20 cellular contexts compared by ENCODE assay signal in genomic region chr22:45429424-45429823, GRCh38. TPM values are rescaled to one million over a fixed set of nuclear protein-coding genes. Genes with fewer than 3 reads are reported as not detected.
A peak's percentile ranks its signal among the peaks of the same experiment; 100 is the strongest.
DNase-seq lines count a peak whose midpoint lies in the region; ATAC-seq and TF ChIP-seq lines count a peak whose summit lies in the region.
"Had no signal": no experiment of that assay in that cellular context is flagged by ENCODE, and none has a peak within 500 bp of the region (broad histone marks: within the 10 kb centered on the region; RNA-seq: fewer than 3 reads in every experiment).

No MANE protein-coding gene starts in this region.

- POLR2A ChIA-PET in activated naive CD8-positive, alpha-beta T cell treated with anti-CD3 and anti-CD28 coated beads, Interleukin-2, amount 10 ng/mL, durations not matched to agents 7 days and 5 days (lab: Charles Lee) = interaction anchor here (0.7 kb wide), 1 partner anchor 15 kb away, joined by 3 read pairs; no protein-coding TSS in a partner anchor

- H3K4me3 ChIP-seq in lower lobe of right lung (no peak overlapping the region), spleen (no peak overlapping the region)
- H3K4me3 ChIP-seq: GM12878 had no signal

- no peaks in the 10 kb centered on the region for H3K9me3 Mint-ChIP-seq in activated naive CD8-positive, alpha-beta T cell treated with anti-CD3 and anti-CD28 coated beads, Interleukin-2, amount 10 ng/mL, durations not matched to agents 7 days and 5 days
- H3K9me3 Mint-ChIP-seq in activated naive CD8-positive, alpha-beta T cell treated with anti-CD3 and anti-CD28 coated beads for 36 hours = peaks cover 3% of the 10 kb centered on the region
- H3K9me3 Mint-ChIP-seq: IgD-negative memory B cell had no signal

- H3K4me1 ChIP-seq in lower lobe of right lung = no peaks in the 10 kb centered on the region
- peaks cover 0 to 2% (median 0%) of the 10 kb centered on the region in 6 donors for H3K4me1 ChIP-seq in spleen

- peaks cover 16% of the 10 kb centered on the region for H3K36me3 Mint-ChIP-seq in activated naive CD8-positive, alpha-beta T cell treated with anti-CD3 and anti-CD28 coated beads, Interleukin-2, amount 10 ng/mL, durations not matched to agents 7 days and 5 days
- peaks cover 14% of the 10 kb centered on the region for H3K36me3 Mint-ChIP-seq in activated naive CD8-positive, alpha-beta T cell treated with anti-CD3 and anti-CD28 coated beads for 36 hours
- H3K36me3 Mint-ChIP-seq: CD4-positive, alpha-beta memory T cell had no signal

- intact Hi-C loops in lower lobe of right lung (cut with DNase I) (no loop called here), spleen (cut with DNase I; ENCODE audit: low total_unique reads) (no loop called here)

- no peak for TF ChIP-seq POLR2A in spleen (IDR thresholded peaks at IDR 0.05)

- H3K27ac ChIP-seq in lower lobe of right lung (no peak overlapping the region), spleen (no peak overlapping the region)

- ATAC-seq in activated naive CD8-positive, alpha-beta T cell treated with anti-CD3 and anti-CD28 coated beads, Interleukin-2, amount 10 ng/mL, durations not matched to agents 7 days and 5 days (ENCODE audit: low read depth) = no peak
- ATAC-seq in lower lobe of right lung = no peak
- no peak for ATAC-seq in activated CD4-positive, CD25-positive, alpha-beta regulatory T cell treated with anti-CD3 and anti-CD28 coated beads, Interleukin-2, amount 50 U/mL, for 24 hours
- ATAC-seq: GM12878 had no signal

- H3K27me3 Mint-ChIP-seq in activated naive CD8-positive, alpha-beta T cell treated with anti-CD3 and anti-CD28 coated beads, Interleukin-2, amount 10 ng/mL, durations not matched to agents 7 days and 5 days = no peaks in the 10 kb centered on the region
- H3K27me3 Mint-ChIP-seq in activated naive CD8-positive, alpha-beta T cell treated with anti-CD3 and anti-CD28 coated beads for 36 hours = no peaks in the 10 kb centered on the region
- H3K27me3 Mint-ChIP-seq: CD4-positive, alpha-beta memory T cell had no signal

- no peak overlapping the region for H3K4me3 Mint-ChIP-seq in activated naive CD8-positive, alpha-beta T cell treated with anti-CD3 and anti-CD28 coated beads, Interleukin-2, amount 10 ng/mL, durations not matched to agents 7 days and 5 days
- no peak overlapping the region for H3K4me3 Mint-ChIP-seq in activated naive CD8-positive, alpha-beta T cell treated with anti-CD3 and anti-CD28 coated beads for 36 hours
- H3K4me3 Mint-ChIP-seq: CD4-positive, alpha-beta memory T cell had no signal

- H3K27me3 ChIP-seq in lower lobe of right lung (ENCODE audit: low read depth) = no peaks in the 10 kb centered on the region
- H3K27me3 ChIP-seq in spleen (replicated peaks in 1 of 7) = peaks cover 0 to 4% (median 0%) of the 10 kb centered on the region in 7 donors

- 77 to 97% (median 87%) methylated on average over 10 of the region's 10 CpGs for WGBS in spleen, 5 donors

- H3K4me1 Mint-ChIP-seq in activated naive CD8-positive, alpha-beta T cell treated with anti-CD3 and anti-CD28 coated beads, Interleukin-2, amount 10 ng/mL, durations not matched to agents 7 days and 5 days = no peaks in the 10 kb centered on the region
- H3K4me1 Mint-ChIP-seq in activated naive CD8-positive, alpha-beta T cell treated with anti-CD3 and anti-CD28 coated beads for 36 hours = no peaks in the 10 kb centered on the region
- H3K4me1 Mint-ChIP-seq: CD4-positive, alpha-beta memory T cell had no signal

- TF ChIP-seq CTCF in lower lobe of right lung (IDR thresholded peaks at IDR 0.05) (no peak), spleen (IDR thresholded peaks at IDR 0.05 in 8 of 11, conservative IDR thresholded peaks at IDR 0.05 in 3 of 11) (no peak)

- no peaks in the 10 kb centered on the region for H3K9me3 ChIP-seq in lower lobe of right lung
- peaks cover 0 to 9% (median 4%) of the 10 kb centered on the region in 8 donors for H3K9me3 ChIP-seq in spleen

- H3K27ac Mint-ChIP-seq in activated naive CD8-positive, alpha-beta T cell treated with anti-CD3 and anti-CD28 coated beads, Interleukin-2, amount 10 ng/mL, durations not matched to agents 7 days and 5 days = no peak overlapping the region
- no peak overlapping the region for H3K27ac Mint-ChIP-seq in activated naive CD8-positive, alpha-beta T cell treated with anti-CD3 and anti-CD28 coated beads for 36 hours

- DNase-seq in activated naive CD8-positive, alpha-beta T cell treated with anti-CD3 and anti-CD28 coated beads, Interleukin-2, amount 10 ng/mL, durations not matched to agents 7 days and 5 days = peak; percentile 19
- no peak for DNase-seq in activated naive CD8-positive, alpha-beta T cell treated with anti-CD3 and anti-CD28 coated beads for 36 hours
- DNase-seq in lower lobe of right lung (peak; percentile 42), spleen (peak; percentile 51), NCI-H2196 treated with DMSO at 0.1 percent for 48 hours (lab: John Stamatoyannopoulos, UW; ENCODE audit: unreplicated experiment) (no peak), Kasumi-1 (lab: John Stamatoyannopoulos, UW) (no peak), SIG-M5 (lab: John Stamatoyannopoulos, UW) (no peak)
- DNase-seq: CD4-positive, alpha-beta memory T cell; DMS79; HCEC 1CT; MV-4-11; NCI-H1436; NCI-H2107; NCI-H345; NCI-H526 treated with DMSO at 0.1 percent for 48 hours had no signal

- H3K36me3 ChIP-seq in lower lobe of right lung (no peaks in the 10 kb centered on the region), spleen (no peaks in the 10 kb centered on the region)

RNA-seq across cellular contexts. Expression of gene RIBC2, which starts 15.9 kb away (rescaled TPM):
- 10 to 100 TPM; 11.2 to 12.1 TPM for total RNA-seq in activated naive CD8-positive, alpha-beta T cell treated with anti-CD3 and anti-CD28 coated beads, Interleukin-2, amount 10 ng/mL, durations not matched to agents 7 days and 5 days
- total RNA-seq in activated naive CD8-positive, alpha-beta T cell treated with anti-CD3 and anti-CD28 coated beads for 36 hours = 1 to 10 TPM; 8.2 to 9.2 TPM
- total RNA-seq in lower lobe of right lung = 2.6 TPM
- under 1 TPM in 3 of 7 donors, not detected in 4; 0.27 to 0.83 (median 0.38) TPM for total RNA-seq in spleen
- under 1 TPM; 0.30 to 0.48 (median 0.36) TPM for polyA plus RNA-seq in spleen
- total RNA-seq: CD4-positive, alpha-beta memory T cell; GM12878 had no signal
- polyA plus RNA-seq: IgD-negative memory B cell had no signal

RNA-seq across cellular contexts. Expression of gene SMC1B, which starts 16.0 kb away (rescaled TPM):
- total RNA-seq in activated naive CD8-positive, alpha-beta T cell treated with anti-CD3 and anti-CD28 coated beads, Interleukin-2, amount 10 ng/mL, durations not matched to agents 7 days and 5 days = 1 to 10 TPM; 2.4 to 2.5 TPM
- 1 to 10 TPM; 2.1 TPM for total RNA-seq in activated naive CD8-positive, alpha-beta T cell treated with anti-CD3 and anti-CD28 coated beads for 36 hours
- total RNA-seq in lower lobe of right lung = not detected
- under 1 TPM in 1 of 7 donors, not detected in 6; 0.10 TPM for total RNA-seq in spleen
- polyA plus RNA-seq in spleen = under 1 TPM in 2 of 3 donors, not detected in 1; 0.06 to 0.12 TPM
- total RNA-seq: G401, GM12878, HT1080 had no signal
- polyA plus RNA-seq: CD4-positive, alpha-beta memory T cell; GM12878; IgD-negative memory B cell had no signal

Comparison
In these comparisons a context has a peak if more than half of its experiments do, and no peak if none do; other contexts are left out.
1. DNase-seq: peak in activated naive CD8-positive, alpha-beta T cell treated with anti-CD3 and anti-CD28 coated beads, Interleukin-2, amount 10 ng/mL, durations not matched to agents 7 days and 5 days (single experiment), lower lobe of right lung (single experiment) and spleen (single experiment); none in activated naive CD8-positive, alpha-beta T cell treated with anti-CD3 and anti-CD28 coated beads for 36 hours (single experiment), NCI-H2196 treated with DMSO at 0.1 percent for 48 hours (single experiment), Kasumi-1 (0 of 2) and SIG-M5 (single experiment).